8 cellular contexts compared by ENCODE assay signal in the genomic region with DNA sequence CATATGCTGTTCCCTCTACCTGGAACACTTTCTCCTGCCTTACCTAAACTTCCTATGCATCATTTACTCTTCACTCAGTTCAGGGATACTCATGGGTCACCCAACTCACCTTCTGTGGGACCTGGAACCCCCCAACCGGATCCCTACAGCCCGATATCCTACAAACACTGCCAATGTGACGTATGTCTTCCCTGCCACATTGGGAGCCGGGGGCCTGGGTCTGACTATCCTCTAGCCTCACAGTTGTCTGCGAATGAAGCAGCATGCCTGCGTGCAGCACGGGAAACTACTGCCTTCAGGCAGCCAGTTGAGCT. TPM values are rescaled to one million over a fixed set of nuclear protein-coding genes. Genes with fewer than 3 reads are reported as not detected.
DNase-seq lines count a peak whose midpoint lies in the region; ATAC-seq and TF ChIP-seq lines count a peak whose summit lies in the region.

No MANE protein-coding gene starts in this region.

- H3K4me3 ChIP-seq in DOHH2 (ENCODE audit: low read length) (peak overlapping the region; percentile 90), esophagus (ENCODE audit: low read depth in 1 of 2, low read length in 2 of 2) (peak overlapping the region; percentile 68 to 71), parathyroid adenoma (ENCODE audit: low read depth, low read length) (peak overlapping the region; percentile 86)

- H3F3A ChIP-seq in DOHH2 (ENCODE audit: control insufficient read depth, insufficient read depth), result 0 out of 2 replicates have a peak, but pooled peaks cover 4% of the 10 kb centered on the region

- H3K9ac ChIP-seq in parathyroid adenoma, result peak overlapping the region; percentile 82

- no peak for ATAC-seq in GM18517 (IDR thresholded peaks at IDR 0.05; ENCODE audit: unreplicated experiment)
- no peak for ATAC-seq in GM21825 (IDR thresholded peaks at IDR 0.05; ENCODE audit: unreplicated experiment)

- TF ChIP-seq CTCF in DOHH2 (IDR thresholded peaks at IDR 0.05; ENCODE audit: low read depth, low read length, poor library complexity, severe bottlenecking), result no peak
- no peak for TF ChIP-seq CTCF in RWPE1 (conservative IDR thresholded peaks at IDR 0.05; ENCODE audit: low read depth)
- TF ChIP-seq CTCF in parathyroid adenoma (IDR thresholded peaks at IDR 0.05), result no peak

- no peaks in the 10 kb centered on the region for H4K20me1 ChIP-seq in DOHH2 (ENCODE audit: control insufficient read depth, insufficient read depth, low read depth, low read length)

- peak overlapping the region; percentile 72 for H3K27ac ChIP-seq in DOHH2 (ENCODE audit: low read depth, low read length)
- H3K27ac ChIP-seq in RWPE1, result peak overlapping the region; percentile 95
- peak overlapping the region; percentile 88 to 95 for H3K27ac ChIP-seq in esophagus (ENCODE audit: low read depth in 2 of 2, low read length in 1 of 2)
- H3K27ac ChIP-seq in parathyroid adenoma, result peak overlapping the region; percentile 94

- peak overlapping the region; percentile 91 for H2AFZ ChIP-seq in parathyroid adenoma

- H3K9me2 ChIP-seq in DOHH2 (replicated peaks; ENCODE audit: control insufficient read depth, low read length), result no peaks in the 10 kb centered on the region

- H3K4me2 ChIP-seq in DOHH2 (ENCODE audit: low read length) (peak overlapping the region; percentile 100), parathyroid adenoma (ENCODE audit: low read length) (peak overlapping the region; percentile 88)

- no peaks in the 10 kb centered on the region for H3K9me3 ChIP-seq in DOHH2 (ENCODE audit: control insufficient read depth, insufficient read depth, low read length)
- H3K9me3 ChIP-seq in esophagus (ENCODE audit: control insufficient read depth in 2 of 2, insufficient read depth in 1 of 2, low read depth in 1 of 2, low read length in 1 of 2), result no peaks in the 10 kb centered on the region
- H3K9me3 ChIP-seq in parathyroid adenoma (ENCODE audit: control insufficient read depth, low read length), result no peaks in the 10 kb centered on the region

- CTCF ChIA-PET in RWPE1 (lab: Yijun Ruan, JAX), result interaction anchor here (0.6 kb wide), 1 partner anchor 25 kb away, joined by 3 read pairs; no protein-coding TSS in a partner anchor

- peaks cover 49% of the 10 kb centered on the region for H3K36me3 ChIP-seq in DOHH2 (ENCODE audit: control insufficient read depth, low read length)
- peaks cover 17 to 32% of the 10 kb centered on the region in 2 donors for H3K36me3 ChIP-seq in esophagus (ENCODE audit: control insufficient read depth in 2 of 2, insufficient read depth in 2 of 2, low read length in 1 of 2)
- H3K36me3 ChIP-seq in parathyroid adenoma (ENCODE audit: control insufficient read depth, insufficient read depth, low read length), result no peaks in the 10 kb centered on the region

- peaks cover 33% of the 10 kb centered on the region for H3K79me2 ChIP-seq in DOHH2 (ENCODE audit: control insufficient read depth, low read length)
- H3K79me2 ChIP-seq in parathyroid adenoma, result peaks cover 24% of the 10 kb centered on the region

- POLR2A ChIA-PET in RWPE1 (lab: Yijun Ruan, JAX; ENCODE audit: low non-redundant PET), result interaction anchor here (0.6 to 0.9 kb wide), 2 partner anchors 10 to 147 kb away, joined by 3 to 5 read pairs; a partner anchor contains a TSS

- H3K27me3 ChIP-seq in DOHH2 (ENCODE audit: control insufficient read depth, low read length) (no peaks in the 10 kb centered on the region), esophagus (ENCODE audit: control insufficient read depth in 1 of 2, insufficient read depth in 2 of 2, low read length in 2 of 2) (no peaks in the 10 kb centered on the region), parathyroid adenoma (ENCODE audit: control insufficient read depth, insufficient read depth, low read length) (no peaks in the 10 kb centered on the region)

- 3 to 7% methylated on average over 7 of the region's 7 CpGs for WGBS in esophagus, 2 donors

- DNase-seq in RWPE1 (ENCODE audit: low spot score) (no peak), KG1 (lab: John Stamatoyannopoulos, UW) (no peak), NOMO-1 treated with dmso at 0.1 percent for 144 hours (lab: John Stamatoyannopoulos, UW; ENCODE audit: unreplicated experiment) (no peak)

- H3K4me1 ChIP-seq in DOHH2 (ENCODE audit: control insufficient read depth, low read length) (peaks cover 38% of the 10 kb centered on the region), esophagus (ENCODE audit: control insufficient read depth in 2 of 2, insufficient read depth in 2 of 2, low read length in 1 of 2) (peaks cover 3 to 30% of the 10 kb centered on the region in 2 donors), parathyroid adenoma (peaks cover 27% of the 10 kb centered on the region)

RNA-seq across cellular contexts. Expression of a gene that starts 0.4 kb away (rescaled TPM):
- polyA plus RNA-seq in esophagus, result 10 to 100 TPM; 14.9 to 16.4 TPM

RNA-seq across cellular contexts. Expression of a gene that starts 0.5 kb away (rescaled TPM):
- 10 to 100 TPM; 12.8 to 21.8 TPM for polyA plus RNA-seq in esophagus

RNA-seq across cellular contexts. Expression of a gene that starts 4.6 kb away (rescaled TPM):
- polyA plus RNA-seq in esophagus, result under 1 TPM; 0.29 to 0.35 TPM

RNA-seq across cellular contexts. Expression of a gene that starts 9.2 kb away (rescaled TPM):
- polyA plus RNA-seq in esophagus, result 10 to 100 TPM; 16.2 to 23.0 TPM

RNA-seq across cellular contexts. Expression of a gene that starts 9.5 kb away (rescaled TPM):
- 10 to 100 TPM; 15.0 to 20.3 TPM for polyA plus RNA-seq in esophagus
